In genomic region chr19:45040059-45040767, GRCh38 we compare ENCODE assay signal across 8 cellular contexts. TPM values are rescaled to one million over a fixed set of nuclear protein-coding genes. Genes with fewer than 3 reads are reported as not detected.
DNase-seq lines count a peak whose midpoint lies in the region; ATAC-seq, FAIRE-seq and TF ChIP-seq lines count a peak whose summit lies in the region.

No MANE protein-coding gene starts in this region.

- TF ChIP-seq POLR2A in GM12878 (IDR thresholded peaks at IDR 0.05; ENCODE audit: low read depth, low read length) (no peak; the same call in 1 of the 2 replicates), ovary (IDR thresholded peaks at IDR 0.05) (no peak)

- TF ChIP-seq EP300 in GM12878 (IDR thresholded peaks at IDR 0.05; ENCODE audit: borderline replicate concordance in 1 of 2, control insufficient read depth in 1 of 2, low read depth in 2 of 2, low read length in 2 of 2) (no peak), ovary (IDR thresholded peaks at IDR 0.05) (no peak)

- peaks cover 10% of the 10 kb centered on the region for H3K4me1 ChIP-seq in GM12878 (ENCODE audit: control insufficient read depth, insufficient read depth, low read length)
- peaks cover 44% of the 10 kb centered on the region for H3K4me1 ChIP-seq in mucosa of stomach (ENCODE audit: control insufficient read depth, insufficient read depth, low read length)
- H3K4me1 ChIP-seq in ovary (ENCODE audit: insufficient read depth): peaks cover 6% of the 10 kb centered on the region

- H3K27ac ChIP-seq in GM12878 (ENCODE audit: control insufficient read depth, insufficient read depth) (no peak overlapping the region), ovary (no peak overlapping the region)

- H4K20me1 ChIP-seq in GM12878 (ENCODE audit: control insufficient read depth, insufficient read depth): peaks cover 7% of the 10 kb centered on the region; the same call in 1 of the 2 replicates

- peak; percentile 54 for FAIRE-seq in GM12878 (lab: Jason Lieb, UNC)

- no peak for TF ChIP-seq RAD21 in GM12878 (IDR thresholded peaks at IDR 0.05; ENCODE audit: insufficient read depth, low read depth, low read length)

- H3K36me3 ChIP-seq in GM12878 (ENCODE audit: control insufficient read depth in 2 of 2, insufficient read depth in 2 of 2, low read length in 1 of 2) (peaks cover 10 to 35% of the 10 kb centered on the region in 2 experiments; a peak in 2 of 4 replicates), mucosa of stomach (ENCODE audit: control insufficient read depth, insufficient read depth, low read length) (peaks cover 8% of the 10 kb centered on the region), ovary (no peaks in the 10 kb centered on the region)

- TF ChIP-seq CTCF in AG04449 (IDR thresholded peaks at IDR 0.05; ENCODE audit: insufficient read depth, low read length, missing control alignments): no peak
- no peak for TF ChIP-seq CTCF in GM12878 (IDR thresholded peaks at IDR 0.05 in 2 of 3, conservative IDR thresholded peaks at IDR 0.05 in 1 of 3; ENCODE audit: control insufficient read depth in 2 of 3, extremely low read depth in 1 of 3, insufficient read depth in 1 of 3, low read depth in 3 of 3, low read length in 3 of 3)
- no peak for TF ChIP-seq CTCF in GM10266 (IDR thresholded peaks at IDR 0.05; ENCODE audit: control insufficient read depth, insufficient read depth, low read depth, missing control alignments)
- no peak for TF ChIP-seq CTCF in ovary (IDR thresholded peaks at IDR 0.05)

- H3K79me2 ChIP-seq in GM12878 (ENCODE audit: control insufficient read depth, insufficient read depth, low read length): peaks cover 49% of the 10 kb centered on the region

- SMC1A ChIA-PET in GM12878 (lab: Charles Lee; ENCODE audit: uncharacterized antibody, unreplicated experiment): interaction anchor here (0.6 to 2.8 kb wide), 13 partner anchors 7 to 269 kb away, joined by 3 to 10 read pairs (median 4); partner anchors contain the start of gene CLPTM1

- 0 out of 3 replicates have a peak, but pooled peaks have one; percentile 7 for ATAC-seq in GM12878
- no peak for ATAC-seq in GM18867 (IDR thresholded peaks at IDR 0.05; ENCODE audit: unreplicated experiment)

- peak overlapping the region; percentile 99 for H3K4me3 ChIP-seq in AG04449 (ENCODE audit: low read depth, low read length)
- peak overlapping the region; percentile 89 for H3K4me3 ChIP-seq in Jurkat, Clone E6-1 (ENCODE audit: low read length)
- peak overlapping the region; percentile 76 for H3K4me3 ChIP-seq in GM12878
- H3K4me3 ChIP-seq in mucosa of stomach (ENCODE audit: low read length): peak overlapping the region; percentile 74
- no peak overlapping the region for H3K4me3 ChIP-seq in ovary

- no peak overlapping the region for H2AFZ ChIP-seq in GM12878 (ENCODE audit: control insufficient read depth, low read depth, low read length)

- in situ Hi-C loops in GM12878 (cut with MboI): no loop called here

- 70% methylated on average over 19 of the region's 19 CpGs for WGBS in GM12878 (ENCODE audit: insufficient coverage, insufficient replicate concordance, low lambda C conversion rate, missing lambda C conversion rate)
- WGBS in ovary, 3 donors: 72 to 80% (median 78%) methylated on average over 19 of the region's 19 CpGs

- H3K9me3 ChIP-seq in GM12878 (replicated peaks; ENCODE audit: control insufficient read depth, insufficient read depth, low read length) (no peaks in the 10 kb centered on the region), mucosa of stomach (ENCODE audit: control insufficient read depth, low read length) (no peaks in the 10 kb centered on the region), ovary (no peaks in the 10 kb centered on the region)

- POLR2A ChIA-PET in AG04449 (lab: Yijun Ruan, JAX): interaction anchor here (0.6 kb wide), 1 partner anchor 25 kb away, joined by 4 read pairs; no protein-coding TSS in a partner anchor
- POLR2A ChIA-PET in GM12878 (lab: Charles Lee): interaction anchor here (0.6 to 1.9 kb wide), 10 partner anchors 9 to 136 kb away, joined by 3 to 9 read pairs (median 5); partner anchors contain the start of genes CLPTM1, PPP1R37 and ZNF296

- BruUV-seq in GM12878 (replicated peaks; lab: Mats Ljungman, UMichigan): TSS peak; percentile 72

- H3K9ac ChIP-seq in GM12878 (ENCODE audit: control insufficient read depth, insufficient read depth, low read length) (peak overlapping the region; percentile 95; the same call in 1 of the 2 replicates), mucosa of stomach (ENCODE audit: low read length) (peak overlapping the region; percentile 97)

- no peaks in the 10 kb centered on the region for H3K27me3 ChIP-seq in GM12878 (replicated peaks in 1 of 2; ENCODE audit: control insufficient read depth in 2 of 2, insufficient read depth in 2 of 2, low read length in 1 of 2)
- H3K27me3 ChIP-seq in mucosa of stomach (ENCODE audit: control insufficient read depth, insufficient read depth, low read length): no peaks in the 10 kb centered on the region
- no peaks in the 10 kb centered on the region for H3K27me3 ChIP-seq in ovary

- RAD21 ChIA-PET in GM12878 (lab: Charles Lee; ENCODE audit: unreplicated experiment): interaction anchor here (0.8 to 3.3 kb wide), 7 partner anchors 9 to 50 kb away, joined by 3 to 21 read pairs (median 5); no protein-coding TSS in a partner anchor

- peak overlapping the region; percentile 73 for H3K4me2 ChIP-seq in GM12878 (ENCODE audit: control insufficient read depth, insufficient read depth)

- CTCF ChIA-PET in AG04449 (lab: Yijun Ruan, JAX) (interaction anchor here (0.8 to 8.7 kb wide), 8 partner anchors 9 to 298 kb away, joined by 3 to 85 read pairs (median 3); no protein-coding TSS in a partner anchor), GM12878 (lab: Yijun Ruan, JAX) (interaction anchor here (1.1 to 2.9 kb wide), 8 partner anchors 11 to 147 kb away, joined by 3 to 14 read pairs (median 4); no protein-coding TSS in a partner anchor)

- intact Hi-C loops in GM12878 (cut with micrococcal nuclease; ENCODE audit: unreplicated experiment): no loop called here
- intact Hi-C loops in ovary (cut with DNase I): no loop called here

- DNase-seq in AG04449 (ENCODE audit: low read depth, low spot score) (no peak), GM12878 (ENCODE audit: low read depth, low spot score) (no peak), NCI-H1105 treated with DMSO at 0.1 percent for 48 hours (lab: John Stamatoyannopoulos, UW) (no peak), GM10266 (ENCODE audit: extremely low spot score) (no peak), ovary (no peak)
- no peak for DNase-seq in Jurkat, Clone E6-1 (ENCODE audit: low read depth, low spot score)

RNA-seq across cellular contexts. Expression of gene CLASRP, which starts 1.4 kb away (rescaled TPM):
- 111 TPM for polyA plus RNA-seq in Jurkat, Clone E6-1 (2012; ENCODE audit: insufficient read depth, insufficient read length)
- total RNA-seq in GM12878 (2013; cell fraction: nucleolus; rRNA removed): 116 and 141 TPM in 2 replicates
- total RNA-seq in GM12878 (2014; rRNA removed): 28.5 and 28.9 TPM in 2 replicates
- 31.9 and 33.6 TPM in 2 replicates for total RNA-seq in GM12878 (2014; rRNA removed; fragmentation: Illumina TruSeq; extraction: Trizol)
- total RNA-seq in GM12878 (2021): 66.7 and 75.8 TPM in 2 replicates
- polyA plus RNA-seq in GM12878 (2011; ENCODE audit: low read depth): 32.0 TPM
- polyA plus RNA-seq in GM12878 (2011; rRNA removed): 24.6 and 40.4 TPM in 2 replicates
- polyA plus RNA-seq in GM12878 (2011; cell fraction: cytosol; rRNA removed): 19.2 and 19.5 TPM in 2 replicates
- 208 and 258 TPM in 2 replicates for polyA plus RNA-seq in GM12878 (2011; cell fraction: nucleus; rRNA removed)
- polyA plus RNA-seq in GM12878 (2012): 58.3 and 93.7 TPM in 2 replicates
- 20.2 and 37.2 TPM in 2 replicates for polyA plus RNA-seq in GM12878 (2014; fragmentation: Illumina TruSeq; extraction: Trizol)
- 1 to 10 TPM in 1 of 2 experiments, under 1 TPM in 1; 0.68 to 2.3 TPM for polyA plus RNA-seq in GM12878 (2014; fragmentation: Nextera tagmentation; extraction: Ambion mirVana)
- 62.5 and 80.2 TPM in 2 replicates for polyA plus RNA-seq in GM12878 (2014; rRNA removed)
- 10 to 100 TPM; 18.5 to 23.6 TPM for polyA plus RNA-seq in GM12878 (2016; fragmentation: Nextera tagmentation; extraction: Ambion mirVana)
- polyA minus RNA-seq in GM12878 (2011; rRNA and poly(A)+ RNA removed): 23.8 and 26.4 TPM in 2 replicates
- polyA minus RNA-seq in GM12878 (2011; cell fraction: cytosol; rRNA and poly(A)+ RNA removed): 7.9 and 9.6 TPM in 2 replicates
- 20.9 and 53.9 TPM in 2 replicates for polyA minus RNA-seq in GM12878 (2011; cell fraction: nucleus; rRNA and poly(A)+ RNA removed)
- total RNA-seq in ovary: 100 to 1,000 TPM in 2 of 7 donors, 10 to 100 TPM in 5; 52.3 to 113 (median 80.3) TPM
- 10 to 100 TPM; 29.5 to 82.1 TPM for polyA plus RNA-seq in ovary

RNA-seq across cellular contexts. Expression of gene ZNF296, which starts 36.1 kb away (rescaled TPM):
- not detected for polyA plus RNA-seq in Jurkat, Clone E6-1 (2012; ENCODE audit: insufficient read depth, insufficient read length)
- 5.5 and 7.7 TPM in 2 replicates for total RNA-seq in GM12878 (2013; cell fraction: nucleolus; rRNA removed)
- total RNA-seq in GM12878 (2014; rRNA removed) (2.0 and 3.5 TPM in 2 replicates), GM12878 (2014; rRNA removed; fragmentation: Illumina TruSeq; extraction: Trizol) (0.83 and 0.98 TPM in 2 replicates), GM12878 (2021) (21.3 and 23.5 TPM in 2 replicates), ovary (1 to 10 TPM in 1 of 7 donors, under 1 TPM in 6; 0.24 to 2.4 (median 0.52) TPM)
- 3.8 TPM for polyA plus RNA-seq in GM12878 (2011; ENCODE audit: low read depth)
- polyA plus RNA-seq in GM12878 (2011; rRNA removed) (0.24 and 0.92 TPM in 2 replicates), GM12878 (2014; fragmentation: Illumina TruSeq; extraction: Trizol) (0.53 TPM in 1 of 2 replicates, not detected in the other), GM12878 (2014; fragmentation: Nextera tagmentation; extraction: Ambion mirVana) (under 1 TPM in 1 of 2 experiments, not detected in 1; 0.44 TPM), GM12878 (2014; rRNA removed) (7.5 and 11.8 TPM in 2 replicates), GM12878 (2016; fragmentation: Nextera tagmentation; extraction: Ambion mirVana) (10 to 100 TPM; 21.9 to 23.6 TPM), ovary (under 1 TPM in 1 of 2 donors, not detected in 1; 0.29 TPM)
- polyA plus RNA-seq in GM12878 (2011; cell fraction: cytosol; rRNA removed): 2.8 and 2.9 TPM in 2 replicates
- polyA plus RNA-seq in GM12878 (2011; cell fraction: nucleus; rRNA removed): 8.0 and 12.0 TPM in 2 replicates
- 12.1 and 14.3 TPM in 2 replicates for polyA plus RNA-seq in GM12878 (2012)
- polyA minus RNA-seq in GM12878 (2011; rRNA and poly(A)+ RNA removed): 0.66 and 4.7 TPM in 2 replicates
- polyA minus RNA-seq in GM12878 (2011; cell fraction: cytosol; rRNA and poly(A)+ RNA removed): 7.4 and 9.8 TPM in 2 replicates
- 3.3 and 9.2 TPM in 2 replicates for polyA minus RNA-seq in GM12878 (2011; cell fraction: nucleus; rRNA and poly(A)+ RNA removed)

RNA-seq across cellular contexts. Expression of gene GEMIN7, which starts 38.8 kb away (rescaled TPM):
- polyA plus RNA-seq in Jurkat, Clone E6-1 (2012; ENCODE audit: insufficient read depth, insufficient read length): 31.6 TPM
- total RNA-seq in GM12878 (2013; cell fraction: nucleolus; rRNA removed): 29.8 and 32.3 TPM in 2 replicates
- total RNA-seq in GM12878 (2014; rRNA removed): 36.9 and 44.8 TPM in 2 replicates
- total RNA-seq in GM12878 (2014; rRNA removed; fragmentation: Illumina TruSeq; extraction: Trizol): 25.2 and 26.5 TPM in 2 replicates
- 42.4 and 45.0 TPM in 2 replicates for total RNA-seq in GM12878 (2021)
- 50.7 TPM for polyA plus RNA-seq in GM12878 (2011; ENCODE audit: low read depth)
- 27.5 and 43.3 TPM in 2 replicates for polyA plus RNA-seq in GM12878 (2011; rRNA removed)
- polyA plus RNA-seq in GM12878 (2011; cell fraction: cytosol; rRNA removed): 75.3 and 80.0 TPM in 2 replicates
- 104 and 138 TPM in 2 replicates for polyA plus RNA-seq in GM12878 (2011; cell fraction: nucleus; rRNA removed)
- polyA plus RNA-seq in GM12878 (2012): 42.3 and 52.6 TPM in 2 replicates
- polyA plus RNA-seq in GM12878 (2014; fragmentation: Illumina TruSeq; extraction: Trizol): 11.7 and 21.1 TPM in 2 replicates
- polyA plus RNA-seq in GM12878 (2014; fragmentation: Nextera tagmentation; extraction: Ambion mirVana): 10 to 100 TPM; 51.6 to 55.3 TPM
- 43.9 and 48.5 TPM in 2 replicates for polyA plus RNA-seq in GM12878 (2014; rRNA removed)
- 10 to 100 TPM; 75.5 to 76.7 TPM for polyA plus RNA-seq in GM12878 (2016; fragmentation: Nextera tagmentation; extraction: Ambion mirVana)
- polyA minus RNA-seq in GM12878 (2011; rRNA and poly(A)+ RNA removed): 12.9 and 37.6 TPM in 2 replicates
- polyA minus RNA-seq in GM12878 (2011; cell fraction: cytosol; rRNA and poly(A)+ RNA removed): 13.3 and 22.1 TPM in 2 replicates
- 12.8 and 21.5 TPM in 2 replicates for polyA minus RNA-seq in GM12878 (2011; cell fraction: nucleus; rRNA and poly(A)+ RNA removed)
- 10 to 100 TPM; 10.4 to 16.0 (median 12.1) TPM for total RNA-seq in ovary
- 10 to 100 TPM in 1 of 2 donors, 1 to 10 TPM in 1; 9.7 to 11.7 TPM for polyA plus RNA-seq in ovary

RNA-seq across cellular contexts. Expression of gene RELB, which starts 38.9 kb away (rescaled TPM):
- polyA plus RNA-seq in Jurkat, Clone E6-1 (2012; ENCODE audit: insufficient read depth, insufficient read length): 4.8 TPM
- 26.2 and 27.0 TPM in 2 replicates for total RNA-seq in GM12878 (2013; cell fraction: nucleolus; rRNA removed)
- total RNA-seq in GM12878 (2014; rRNA removed) (14.6 and 22.8 TPM in 2 replicates), GM12878 (2014; rRNA removed; fragmentation: Illumina TruSeq; extraction: Trizol) (8.4 and 9.1 TPM in 2 replicates), GM12878 (2021) (43.4 and 43.8 TPM in 2 replicates), ovary (10 to 100 TPM in 5 of 7 donors, 1 to 10 TPM in 2; 5.4 to 23.2 (median 10.4) TPM)
- 7.3 TPM for polyA plus RNA-seq in GM12878 (2011; ENCODE audit: low read depth)
- polyA plus RNA-seq in GM12878 (2011; rRNA removed) (9.9 and 20.6 TPM in 2 replicates), GM12878 (2014; fragmentation: Illumina TruSeq; extraction: Trizol) (3.6 and 5.6 TPM in 2 replicates), GM12878 (2014; fragmentation: Nextera tagmentation; extraction: Ambion mirVana) (1 to 10 TPM in 1 of 2 experiments, under 1 TPM in 1; 0.66 to 3.2 TPM), GM12878 (2014; rRNA removed) (27.9 and 38.9 TPM in 2 replicates), GM12878 (2016; fragmentation: Nextera tagmentation; extraction: Ambion mirVana) (10 to 100 TPM; 11.1 to 14.5 TPM), ovary (1 to 10 TPM; 3.0 to 7.1 TPM)
- polyA plus RNA-seq in GM12878 (2011; cell fraction: cytosol; rRNA removed): 34.4 and 43.0 TPM in 2 replicates
- 42.0 and 52.3 TPM in 2 replicates for polyA plus RNA-seq in GM12878 (2011; cell fraction: nucleus; rRNA removed)
- polyA plus RNA-seq in GM12878 (2012): 27.3 and 32.8 TPM in 2 replicates
- polyA minus RNA-seq in GM12878 (2011; rRNA and poly(A)+ RNA removed): 27.9 and 45.2 TPM in 2 replicates
- polyA minus RNA-seq in GM12878 (2011; cell fraction: cytosol; rRNA and poly(A)+ RNA removed): 30.0 and 34.2 TPM in 2 replicates
- polyA minus RNA-seq in GM12878 (2011; cell fraction: nucleus; rRNA and poly(A)+ RNA removed): 9.7 and 20.9 TPM in 2 replicates

RNA-seq across cellular contexts. Expression of gene PPP1R37, which starts 52.8 kb away (rescaled TPM):
- 16.6 TPM for polyA plus RNA-seq in Jurkat, Clone E6-1 (2012; ENCODE audit: insufficient read depth, insufficient read length)
- 40.0 and 40.4 TPM in 2 replicates for total RNA-seq in GM12878 (2013; cell fraction: nucleolus; rRNA removed)
- total RNA-seq in GM12878 (2014; rRNA removed): 18.3 and 21.3 TPM in 2 replicates
- total RNA-seq in GM12878 (2014; rRNA removed; fragmentation: Illumina TruSeq; extraction: Trizol): 4.0 and 5.1 TPM in 2 replicates
- 15.8 and 20.9 TPM in 2 replicates for total RNA-seq in GM12878 (2021)
- polyA plus RNA-seq in GM12878 (2011; ENCODE audit: low read depth): 2.2 TPM
- 5.5 and 9.5 TPM in 2 replicates for polyA plus RNA-seq in GM12878 (2011; rRNA removed)
- polyA plus RNA-seq in GM12878 (2011; cell fraction: cytosol; rRNA removed): 10.6 and 16.8 TPM in 2 replicates
- 80.7 and 84.7 TPM in 2 replicates for polyA plus RNA-seq in GM12878 (2011; cell fraction: nucleus; rRNA removed)
- 9.0 and 17.0 TPM in 2 replicates for polyA plus RNA-seq in GM12878 (2012)
- 0.63 and 1.9 TPM in 2 replicates for polyA plus RNA-seq in GM12878 (2014; fragmentation: Illumina TruSeq; extraction: Trizol)
- polyA plus RNA-seq in GM12878 (2014; fragmentation: Nextera tagmentation; extraction: Ambion mirVana): under 1 TPM in 1 of 2 experiments, not detected in 1; 0.09 TPM
- 17.5 and 20.7 TPM in 2 replicates for polyA plus RNA-seq in GM12878 (2014; rRNA removed)
- polyA plus RNA-seq in GM12878 (2016; fragmentation: Nextera tagmentation; extraction: Ambion mirVana): 1 to 10 TPM; 2.2 to 4.1 TPM
- 5.9 and 11.1 TPM in 2 replicates for polyA minus RNA-seq in GM12878 (2011; rRNA and poly(A)+ RNA removed)
- polyA minus RNA-seq in GM12878 (2011; cell fraction: cytosol; rRNA and poly(A)+ RNA removed): 4.5 and 8.8 TPM in 2 replicates
- 12.8 and 20.3 TPM in 2 replicates for polyA minus RNA-seq in GM12878 (2011; cell fraction: nucleus; rRNA and poly(A)+ RNA removed)
- 10 to 100 TPM; 18.5 to 28.4 (median 23.1) TPM for total RNA-seq in ovary
- 10 to 100 TPM in 1 of 2 donors, 1 to 10 TPM in 1; 5.5 to 19.5 TPM for polyA plus RNA-seq in ovary
